1 cellular context compared by ENCODE assay signal in the genomic region with DNA sequence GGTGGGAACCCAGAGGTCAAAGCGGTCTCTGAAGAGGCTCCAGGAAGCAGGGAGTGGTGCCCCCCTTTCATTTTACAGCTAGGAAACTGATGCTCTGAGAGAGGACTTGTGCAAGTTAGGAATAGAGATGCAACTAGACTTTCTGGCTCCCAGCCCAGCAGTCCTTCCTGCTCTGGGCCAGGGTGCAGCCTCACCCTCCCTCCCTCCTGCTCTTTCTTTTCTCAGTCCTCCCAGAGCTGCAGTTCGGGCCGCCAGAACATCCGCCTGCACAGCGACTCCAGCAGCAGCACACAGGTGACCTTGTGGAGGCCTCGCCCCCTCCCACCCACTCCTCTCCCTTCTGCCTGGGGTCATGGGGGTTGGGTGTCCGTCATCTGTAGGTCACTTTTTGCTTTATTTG.
TF ChIP-seq lines count a peak whose summit lies in the region.

No MANE protein-coding gene starts in this region.

TF ChIP-seq in GM23338, 12 proteins besides CTCF, POLR2A, EP300 and RAD21 (continued from another document):
- TF ChIP-seq ETS1 (IDR thresholded peaks at IDR 0.05) (no peak), ZNF114 (CRISPR knock-in tag; IDR thresholded peaks at IDR 0.05) (no peak), NANOG (IDR thresholded peaks at IDR 0.05; ENCODE audit: borderline replicate concordance) (no peak), CREB1 (CRISPR knock-in tag; IDR thresholded peaks at IDR 0.05; ENCODE audit: low read depth) (no peak), EZH2phosphoT487 (IDR thresholded peaks at IDR 0.05; ENCODE audit: unreplicated experiment) (no peak)
- TF ChIP-seq, protein P1, sequence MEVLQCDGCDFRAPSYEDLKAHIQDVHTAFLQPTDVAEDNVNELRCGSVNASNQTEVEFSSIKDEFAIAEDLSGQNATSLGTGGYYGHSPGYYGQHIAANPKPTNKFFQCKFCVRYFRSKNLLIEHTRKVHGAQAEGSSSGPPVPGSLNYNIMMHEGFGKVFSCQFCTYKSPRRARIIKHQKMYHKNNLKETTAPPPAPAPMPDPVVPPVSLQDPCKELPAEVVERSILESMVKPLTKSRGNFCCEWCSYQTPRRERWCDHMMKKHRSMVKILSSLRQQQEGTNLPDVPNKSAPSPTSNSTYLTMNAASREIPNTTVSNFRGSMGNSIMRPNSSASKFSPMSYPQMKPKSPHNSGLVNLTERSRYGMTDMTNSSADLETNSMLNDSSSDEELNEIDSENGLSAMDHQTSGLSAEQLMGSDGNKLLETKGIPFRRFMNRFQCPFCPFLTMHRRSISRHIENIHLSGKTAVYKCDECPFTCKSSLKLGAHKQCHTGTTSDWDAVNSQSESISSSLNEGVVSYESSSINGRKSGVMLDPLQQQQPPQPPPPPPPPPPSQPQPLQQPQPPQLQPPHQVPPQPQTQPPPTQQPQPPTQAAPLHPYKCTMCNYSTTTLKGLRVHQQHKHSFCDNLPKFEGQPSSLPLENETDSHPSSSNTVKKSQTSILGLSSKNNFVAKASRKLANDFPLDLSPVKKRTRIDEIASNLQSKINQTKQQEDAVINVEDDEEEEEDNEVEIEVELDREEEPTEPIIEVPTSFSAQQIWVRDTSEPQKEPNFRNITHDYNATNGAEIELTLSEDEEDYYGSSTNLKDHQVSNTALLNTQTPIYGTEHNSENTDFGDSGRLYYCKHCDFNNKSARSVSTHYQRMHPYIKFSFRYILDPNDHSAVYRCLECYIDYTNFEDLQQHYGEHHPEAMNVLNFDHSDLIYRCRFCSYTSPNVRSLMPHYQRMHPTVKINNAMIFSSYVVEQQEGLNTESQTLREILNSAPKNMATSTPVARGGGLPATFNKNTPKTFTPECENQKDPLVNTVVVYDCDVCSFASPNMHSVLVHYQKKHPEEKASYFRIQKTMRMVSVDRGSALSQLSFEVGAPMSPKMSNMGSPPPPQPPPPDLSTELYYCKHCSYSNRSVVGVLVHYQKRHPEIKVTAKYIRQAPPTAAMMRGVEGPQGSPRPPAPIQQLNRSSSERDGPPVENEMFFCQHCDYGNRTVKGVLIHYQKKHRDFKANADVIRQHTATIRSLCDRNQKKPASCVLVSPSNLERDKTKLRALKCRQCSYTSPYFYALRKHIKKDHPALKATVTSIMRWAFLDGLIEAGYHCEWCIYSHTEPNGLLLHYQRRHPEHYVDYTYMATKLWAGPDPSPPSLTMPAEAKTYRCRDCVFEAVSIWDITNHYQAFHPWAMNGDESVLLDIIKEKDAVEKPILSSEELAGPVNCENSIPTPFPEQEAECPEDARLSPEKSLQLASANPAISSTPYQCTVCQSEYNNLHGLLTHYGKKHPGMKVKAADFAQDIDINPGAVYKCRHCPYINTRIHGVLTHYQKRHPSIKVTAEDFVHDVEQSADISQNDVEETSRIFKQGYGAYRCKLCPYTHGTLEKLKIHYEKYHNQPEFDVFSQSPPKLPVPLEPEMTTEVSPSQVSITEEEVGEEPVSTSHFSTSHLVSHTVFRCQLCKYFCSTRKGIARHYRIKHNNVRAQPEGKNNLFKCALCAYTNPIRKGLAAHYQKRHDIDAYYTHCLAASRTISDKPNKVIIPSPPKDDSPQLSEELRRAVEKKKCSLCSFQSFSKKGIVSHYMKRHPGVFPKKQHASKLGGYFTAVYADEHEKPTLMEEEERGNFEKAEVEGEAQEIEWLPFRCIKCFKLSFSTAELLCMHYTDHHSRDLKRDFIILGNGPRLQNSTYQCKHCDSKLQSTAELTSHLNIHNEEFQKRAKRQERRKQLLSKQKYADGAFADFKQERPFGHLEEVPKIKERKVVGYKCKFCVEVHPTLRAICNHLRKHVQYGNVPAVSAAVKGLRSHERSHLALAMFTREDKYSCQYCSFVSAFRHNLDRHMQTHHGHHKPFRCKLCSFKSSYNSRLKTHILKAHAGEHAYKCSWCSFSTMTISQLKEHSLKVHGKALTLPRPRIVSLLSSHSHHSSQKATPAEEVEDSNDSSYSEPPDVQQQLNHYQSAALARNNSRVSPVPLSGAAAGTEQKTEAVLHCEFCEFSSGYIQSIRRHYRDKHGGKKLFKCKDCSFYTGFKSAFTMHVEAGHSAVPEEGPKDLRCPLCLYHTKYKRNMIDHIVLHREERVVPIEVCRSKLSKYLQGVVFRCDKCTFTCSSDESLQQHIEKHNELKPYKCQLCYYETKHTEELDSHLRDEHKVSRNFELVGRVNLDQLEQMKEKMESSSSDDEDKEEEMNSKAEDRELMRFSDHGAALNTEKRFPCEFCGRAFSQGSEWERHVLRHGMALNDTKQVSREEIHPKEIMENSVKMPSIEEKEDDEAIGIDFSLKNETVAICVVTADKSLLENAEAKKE (CRISPR knock-in tag; IDR thresholded peaks at IDR 0.05): no peak
